In genomic region chr1:247494746-247495145, GRCh38 we compare ENCODE assay signal across 18 cellular contexts. TPM values are rescaled to one million over a fixed set of nuclear protein-coding genes. Genes with fewer than 3 reads are reported as not detected.
DNase-seq lines count a peak whose midpoint lies in the region; ATAC-seq, FAIRE-seq and TF ChIP-seq lines count a peak whose summit lies in the region.
"Had no signal": no experiment of that assay in that cellular context is flagged by ENCODE, and none has a peak within 500 bp of the region (broad histone marks: within the 10 kb centered on the region; RNA-seq: fewer than 3 reads in every experiment).

No MANE protein-coding gene starts in this region.

- H3K27me3 ChIP-seq in K562 (ENCODE audit: control insufficient read depth in 2 of 2, insufficient read depth in 2 of 2, low read length in 2 of 2) (peaks cover 0 to 8% of the 10 kb centered on the region in 2 experiments; a peak in 4 of 5 replicates), A673 (replicated peaks; ENCODE audit: insufficient read depth, low read depth, low read length, poor library complexity) (peaks cover 75% of the 10 kb centered on the region)
- H3K27me3 ChIP-seq: cardiac muscle cell had no signal

- POLR2A ChIA-PET in K562 (lab: Yijun Ruan, JAX) (no interaction called here), A673 (lab: Charles Lee; ENCODE audit: low non-redundant PET) (no interaction called here)
- POLR2A ChIA-PET in activated CD4-positive, alpha-beta memory T cell treated with anti-CD3 and anti-CD28 coated beads for 36 hours (lab: Charles Lee) = no interaction called here

- peaks cover 22% of the 10 kb centered on the region for H3K27me3 Mint-ChIP-seq in activated CD4-positive, alpha-beta memory T cell treated with anti-CD3 and anti-CD28 coated beads for 36 hours
- H3K27me3 Mint-ChIP-seq in mesothelial cell of epicardium (ENCODE audit: low read depth) = peaks cover 31% of the 10 kb centered on the region

- no peak overlapping the region for H2AFZ ChIP-seq in K562 (ENCODE audit: low read depth, low read length)

- H3K36me3 ChIP-seq in K562 (ENCODE audit: control insufficient read depth, insufficient read depth, low read length) (no peaks in the 10 kb centered on the region), A673 (ENCODE audit: insufficient read depth, low read length, poor library complexity, severe bottlenecking) (no peaks in the 10 kb centered on the region)
- H3K36me3 ChIP-seq: cardiac muscle cell, tibial nerve, WERI-Rb-1 had no signal

- no peaks in the 10 kb centered on the region for H3K4me1 ChIP-seq in K562 (replicated peaks in 1 of 2; ENCODE audit: control insufficient read depth in 2 of 2, insufficient read depth in 2 of 2, low read length in 2 of 2)
- H3K4me1 ChIP-seq in A673 (ENCODE audit: insufficient read depth, low read length, poor library complexity, severe bottlenecking) = no peaks in the 10 kb centered on the region
- H3K4me1 ChIP-seq: tibial nerve had no signal

- H3K79me2 ChIP-seq in K562 (ENCODE audit: control insufficient read depth, insufficient read depth, low read length) = no peaks in the 10 kb centered on the region

- no peak overlapping the region for H3K4me2 ChIP-seq in K562 (ENCODE audit: insufficient read depth, low read length)

- no peak for FAIRE-seq in K562 (lab: Jason Lieb, UNC)
- FAIRE-seq: keratinocyte had no signal

- TF ChIP-seq RAD21 in K562 (CRISPR knock-in tag; conservative IDR thresholded peaks at IDR 0.05 in 1 of 2, IDR thresholded peaks at IDR 0.05 in 1 of 2) = no peak

- no peak overlapping the region for H3K27ac Mint-ChIP-seq in activated CD4-positive, alpha-beta memory T cell treated with anti-CD3 and anti-CD28 coated beads for 36 hours
- H3K27ac Mint-ChIP-seq in mesothelial cell of epicardium = no peak overlapping the region
- H3K27ac Mint-ChIP-seq: activated naive CD4-positive, alpha-beta T cell treated with anti-CD3 and anti-CD28 coated beads, Interleukin-2, amount 50 U/mL, for 24 hours had no signal

- CTCF ChIA-PET in K562 (lab: Yijun Ruan, JAX; ENCODE audit: low intra/inter-chr PET ratio) (interaction anchor here (0.6 kb wide), 1 partner anchor 35 kb away, joined by 3 read pairs; no protein-coding TSS in a partner anchor), A673 (lab: Charles Lee) (no interaction called here)
- CTCF ChIA-PET in activated CD4-positive, alpha-beta memory T cell treated with anti-CD3 and anti-CD28 coated beads for 36 hours (lab: Charles Lee) = interaction anchor here (1.6 kb wide), 1 partner anchor 104 kb away, joined by 3 read pairs; no protein-coding TSS in a partner anchor

- no peak overlapping the region for H3K27ac ChIP-seq in K562 (ENCODE audit: extremely low read depth, low read depth, low read length)
- no peak overlapping the region for H3K27ac ChIP-seq in A673 (ENCODE audit: low read depth, low read length, poor library complexity, severe bottlenecking)
- H3K27ac ChIP-seq: cardiac muscle cell, tibial nerve, WERI-Rb-1 had no signal

- no peaks in the 10 kb centered on the region for H3K9me3 Mint-ChIP-seq in activated CD4-positive, alpha-beta memory T cell treated with anti-CD3 and anti-CD28 coated beads for 36 hours
- H3K9me3 Mint-ChIP-seq in mesothelial cell of epicardium = no peaks in the 10 kb centered on the region
- H3K9me3 Mint-ChIP-seq: activated naive CD4-positive, alpha-beta T cell treated with anti-CD3 and anti-CD28 coated beads, Interleukin-2, amount 50 U/mL, for 24 hours had no signal

- H3K4me1 Mint-ChIP-seq in activated CD4-positive, alpha-beta memory T cell treated with anti-CD3 and anti-CD28 coated beads for 36 hours (ENCODE audit: low read depth) = no peaks in the 10 kb centered on the region
- peaks cover 38% of the 10 kb centered on the region for H3K4me1 Mint-ChIP-seq in mesothelial cell of epicardium
- H3K4me1 Mint-ChIP-seq: activated naive CD4-positive, alpha-beta T cell treated with anti-CD3 and anti-CD28 coated beads, Interleukin-2, amount 50 U/mL, for 24 hours had no signal

- TF ChIP-seq POLR2A in NB4 (IDR thresholded peaks at IDR 0.05; ENCODE audit: extremely low read depth, insufficient read length) (no peak), K562 (conservative IDR thresholded peaks at IDR 0.05) (no peak)

- no peak for TF ChIP-seq CTCF in NB4 (IDR thresholded peaks at IDR 0.05; ENCODE audit: low read depth, low read length)
- TF ChIP-seq CTCF in K562 (IDR thresholded peaks at IDR 0.05 in 2 of 3, conservative IDR thresholded peaks at IDR 0.05 in 1 of 3; ENCODE audit: insufficient read depth in 2 of 3, low read depth in 1 of 3, low read length in 3 of 3) = no peak
- TF ChIP-seq CTCF in A673 (conservative IDR thresholded peaks at IDR 0.05; ENCODE audit: low read depth, low read length) = no peak
- no peak for TF ChIP-seq CTCF in mesothelial cell of epicardium (IDR thresholded peaks at IDR 0.05; ENCODE audit: unreplicated experiment)

- H3K9me3 ChIP-seq in K562 (replicated peaks; ENCODE audit: control insufficient read depth, insufficient read depth, low read depth, low read length) = no peaks in the 10 kb centered on the region
- no peaks in the 10 kb centered on the region for H3K9me3 ChIP-seq in A673 (ENCODE audit: low read depth, low read length, poor library complexity, severe bottlenecking)
- H3K9me3 ChIP-seq: tibial nerve had no signal

- no peak overlapping the region for H3K4me3 ChIP-seq in NB4 (ENCODE audit: low read depth, low read length)
- no peak overlapping the region for H3K4me3 ChIP-seq in K562
- H3K4me3 ChIP-seq in A673 (ENCODE audit: low read depth, low read length, poor library complexity, severe bottlenecking) = no peak overlapping the region
- H3K4me3 ChIP-seq: cardiac muscle cell, tibial nerve had no signal

- in situ Hi-C loops in K562 (cut with MboI) = no loop called here

- H3K4me3 Mint-ChIP-seq in activated CD4-positive, alpha-beta memory T cell treated with anti-CD3 and anti-CD28 coated beads for 36 hours = no peak overlapping the region
- no peak overlapping the region for H3K4me3 Mint-ChIP-seq in mesothelial cell of epicardium
- H3K4me3 Mint-ChIP-seq: activated naive CD4-positive, alpha-beta T cell treated with anti-CD3 and anti-CD28 coated beads, Interleukin-2, amount 50 U/mL, for 24 hours had no signal

- H4K20me1 ChIP-seq in K562 (replicated peaks; ENCODE audit: control insufficient read depth, insufficient read depth, low read length) = no peaks in the 10 kb centered on the region

- no peaks in the 10 kb centered on the region for H3K36me3 Mint-ChIP-seq in activated CD4-positive, alpha-beta memory T cell treated with anti-CD3 and anti-CD28 coated beads for 36 hours
- no peaks in the 10 kb centered on the region for H3K36me3 Mint-ChIP-seq in mesothelial cell of epicardium
- H3K36me3 Mint-ChIP-seq: activated naive CD4-positive, alpha-beta T cell treated with anti-CD3 and anti-CD28 coated beads, Interleukin-2, amount 50 U/mL, for 24 hours had no signal

- TF ChIP-seq EP300 in K562 (IDR thresholded peaks at IDR 0.05; ENCODE audit: low read length) = no peak

- DNase-seq in GDM1 (lab: John Stamatoyannopoulos, UW) (peak; percentile 5), NB4 (ENCODE audit: low read depth) (peak; percentile 85), K562 (ENCODE audit: extremely low read depth in 1 of 4, low spot score in 3 of 4) (peak in 1 of 4 experiments; percentile 6), A673 (ENCODE audit: low spot score) (no peak), NCI-H446 treated with DMSO at 0.1 percent for 48 hours (lab: John Stamatoyannopoulos, UW) (no peak), mesothelial cell of epicardium (ENCODE audit: low spot score in 2 of 2, unreplicated experiment in 2 of 2) (no peak)
- no peak for DNase-seq in activated CD4-positive, alpha-beta memory T cell treated with anti-CD3 and anti-CD28 coated beads for 36 hours
- DNase-seq: NCI-H1930; stimulated activated CD4-positive, alpha-beta T cell treated with anti-CD3 and anti-CD28 coated beads, Interleukin-1b, Interleukin-23, amount 100 ng/mL, for 48 hours; WERI-Rb-1 had no signal

- BruUV-seq in K562 (replicated peaks; lab: Mats Ljungman, UMichigan) = no TSS peak
- BruUV-seq in A673 (replicated peaks; lab: Mats Ljungman, UMichigan) = no TSS peak

- intact Hi-C loops in K562 (cut with micrococcal nuclease) = no loop called here
- intact Hi-C loops in activated CD4-positive, alpha-beta memory T cell treated with anti-CD3 and anti-CD28 coated beads for 36 hours (cut with micrococcal nuclease) = no loop called here
- intact Hi-C loops in A673 (cut with micrococcal nuclease; ENCODE audit: unreplicated experiment) = no loop called here

- H3K9me1 ChIP-seq in K562 (ENCODE audit: control insufficient read depth, insufficient read depth, low read length) = no peaks in the 10 kb centered on the region

- 0% methylated on average over 2 of the region's 2 CpGs for WGBS in K562 (ENCODE audit: insufficient coverage, low coverage, missing lambda C conversion rate)

- H3K9ac ChIP-seq in K562 (ENCODE audit: insufficient read depth in 1 of 2, low read depth in 2 of 2, low read length in 2 of 2) = no peak overlapping the region

- ATAC-seq in HG02938 (IDR thresholded peaks at IDR 0.05; ENCODE audit: unreplicated experiment) (peak; percentile 66), K562 (no peak)
- ATAC-seq: HCT116 had no signal

RNA-seq across cellular contexts. Expression of gene OR2B11, which starts 36.8 kb away (rescaled TPM):
- total RNA-seq in K562 (2011; cell fraction: chromatin; rRNA removed; ENCODE audit: low replicate concordance) = not detected in 2 replicates
- total RNA-seq in K562 (2011; cell fraction: nucleolus; rRNA removed) = not detected in 2 replicates
- not detected in 2 replicates for total RNA-seq in K562 (2011; cell fraction: nucleoplasm; rRNA removed)
- not detected in 2 replicates for total RNA-seq in K562 (2014; rRNA removed)
- total RNA-seq in K562 (2014; rRNA removed; fragmentation: Illumina TruSeq; extraction: Trizol) = not detected in 2 replicates
- not detected in 2 replicates for total RNA-seq in K562 (2015; rRNA removed; fragmentation: Illumina TruSeq; extraction: Trizol)
- total RNA-seq in K562 (2021) = not detected in 2 replicates
- polyA plus RNA-seq in K562 (2011; rRNA removed) = not detected in 2 replicates
- polyA plus RNA-seq in K562 (2011; cell fraction: cytosol; rRNA removed) = not detected in 2 replicates
- polyA plus RNA-seq in K562 (2011; cell fraction: nucleus; rRNA removed) = not detected in 2 replicates
- not detected in 2 replicates for polyA plus RNA-seq in K562 (2012)
- polyA plus RNA-seq in K562 (2014; fragmentation: Illumina TruSeq; extraction: Trizol) = not detected in 2 replicates
- polyA plus RNA-seq in K562 (2014; fragmentation: Nextera tagmentation; extraction: Ambion mirVana) = not detected
- not detected in 2 replicates for polyA plus RNA-seq in K562 (2014; rRNA removed)
- not detected in 2 replicates for polyA minus RNA-seq in K562 (2011; rRNA and poly(A)+ RNA removed)
- polyA minus RNA-seq in K562 (2011; cell fraction: cytosol; rRNA and poly(A)+ RNA removed) = not detected in 2 replicates
- not detected in 2 replicates for polyA minus RNA-seq in K562 (2011; cell fraction: nucleus; rRNA and poly(A)+ RNA removed)
- not detected for total RNA-seq in activated CD4-positive, alpha-beta memory T cell treated with anti-CD3 and anti-CD28 coated beads for 36 hours
- not detected in 2 replicates for total RNA-seq in A673 (2021)
- not detected in 3 replicates for total RNA-seq in mesothelial cell of epicardium
- total RNA-seq: cardiac muscle cell, pulmonary artery endothelial cell, SK-MEL-5, tibial nerve had no signal
- polyA plus RNA-seq: cardiac muscle cell, keratinocyte had no signal

RNA-seq across cellular contexts. Expression of gene OR2C3, which starts 41.5 kb away (rescaled TPM):
- 0.25 TPM in 1 of 2 replicates, not detected in the other for total RNA-seq in K562 (2011; cell fraction: chromatin; rRNA removed; ENCODE audit: low replicate concordance)
- under 0.01 TPM in 1 of 2 replicates, not detected in the other for total RNA-seq in K562 (2011; cell fraction: nucleolus; rRNA removed)
- 0.07 and 0.15 TPM in 2 replicates for total RNA-seq in K562 (2011; cell fraction: nucleoplasm; rRNA removed)
- 0.04 TPM in 1 of 2 replicates, not detected in the other for total RNA-seq in K562 (2014; rRNA removed)
- not detected in 2 replicates for total RNA-seq in K562 (2014; rRNA removed; fragmentation: Illumina TruSeq; extraction: Trizol)
- total RNA-seq in K562 (2015; rRNA removed; fragmentation: Illumina TruSeq; extraction: Trizol) = 0.04 TPM in 2 replicates
- 0.02 TPM in 1 of 2 replicates, not detected in the other for total RNA-seq in K562 (2021)
- 0.01 and 0.03 TPM in 2 replicates for polyA plus RNA-seq in K562 (2011; rRNA removed)
- under 0.01 and 0.01 TPM in 2 replicates for polyA plus RNA-seq in K562 (2011; cell fraction: cytosol; rRNA removed)
- 0.03 and 0.06 TPM in 2 replicates for polyA plus RNA-seq in K562 (2011; cell fraction: nucleus; rRNA removed)
- 0.05 and 0.11 TPM in 2 replicates for polyA plus RNA-seq in K562 (2012)
- 0.03 TPM in 1 of 2 replicates, not detected in the other for polyA plus RNA-seq in K562 (2014; fragmentation: Illumina TruSeq; extraction: Trizol)
- under 1 TPM in 1 of 2 experiments, not detected in 1; under 0.01 TPM for polyA plus RNA-seq in K562 (2014; fragmentation: Nextera tagmentation; extraction: Ambion mirVana)
- polyA plus RNA-seq in K562 (2014; rRNA removed) = 0.05 TPM in 1 of 2 replicates, not detected in the other
- 0.04 and 0.06 TPM in 2 replicates for polyA minus RNA-seq in K562 (2011; rRNA and poly(A)+ RNA removed)
- polyA minus RNA-seq in K562 (2011; cell fraction: cytosol; rRNA and poly(A)+ RNA removed) = not detected in 2 replicates
- polyA minus RNA-seq in K562 (2011; cell fraction: nucleus; rRNA and poly(A)+ RNA removed) = 0.11 TPM in 1 of 2 replicates, not detected in the other
- not detected for total RNA-seq in activated CD4-positive, alpha-beta memory T cell treated with anti-CD3 and anti-CD28 coated beads for 36 hours
- not detected in 2 replicates for total RNA-seq in A673 (2021)
- not detected in 3 replicates for total RNA-seq in mesothelial cell of epicardium
- total RNA-seq: cardiac muscle cell, pulmonary artery endothelial cell had no signal
- polyA plus RNA-seq: cardiac muscle cell, keratinocyte had no signal

RNA-seq across cellular contexts. Expression of gene GCSAML, which starts 54.2 kb away (rescaled TPM):
- total RNA-seq in K562 (2011; cell fraction: chromatin; rRNA removed; ENCODE audit: low replicate concordance) = not detected in 2 replicates
- not detected in 2 replicates for total RNA-seq in K562 (2011; cell fraction: nucleolus; rRNA removed)
- not detected in 2 replicates for total RNA-seq in K562 (2011; cell fraction: nucleoplasm; rRNA removed)
- total RNA-seq in K562 (2014; rRNA removed) (not detected in 2 replicates), K562 (2014; rRNA removed; fragmentation: Illumina TruSeq; extraction: Trizol) (not detected in 2 replicates), K562 (2015; rRNA removed; fragmentation: Illumina TruSeq; extraction: Trizol) (not detected in 2 replicates), K562 (2021) (not detected in 2 replicates), A673 (2021) (not detected in 2 replicates), mesothelial cell of epicardium (not detected in 3 replicates)
- polyA plus RNA-seq in K562 (2011; rRNA removed) (0.01 TPM in 1 of 2 replicates, not detected in the other), K562 (2014; fragmentation: Illumina TruSeq; extraction: Trizol) (not detected in 2 replicates), K562 (2014; fragmentation: Nextera tagmentation; extraction: Ambion mirVana) (not detected), K562 (2014; rRNA removed) (not detected in 2 replicates)
- not detected in 2 replicates for polyA plus RNA-seq in K562 (2011; cell fraction: cytosol; rRNA removed)
- polyA plus RNA-seq in K562 (2011; cell fraction: nucleus; rRNA removed) = not detected in 2 replicates
- polyA plus RNA-seq in K562 (2012) = 0.21 TPM in 1 of 2 replicates, not detected in the other
- not detected in 2 replicates for polyA minus RNA-seq in K562 (2011; rRNA and poly(A)+ RNA removed)
- polyA minus RNA-seq in K562 (2011; cell fraction: cytosol; rRNA and poly(A)+ RNA removed) = not detected in 2 replicates
- not detected in 2 replicates for polyA minus RNA-seq in K562 (2011; cell fraction: nucleus; rRNA and poly(A)+ RNA removed)
- not detected for total RNA-seq in activated CD4-positive, alpha-beta memory T cell treated with anti-CD3 and anti-CD28 coated beads for 36 hours
- total RNA-seq: cardiac muscle cell, pulmonary artery endothelial cell had no signal
- polyA plus RNA-seq: cardiac muscle cell, keratinocyte had no signal

Comparison
In these comparisons a context has a peak if more than half of its experiments do, and no peak if none do; other contexts are left out.
1. DNase-seq: peak in GDM1 (single experiment) and NB4 (single experiment); none in activated CD4-positive, alpha-beta memory T cell treated with anti-CD3 and anti-CD28 coated beads for 36 hours (single experiment), A673 (single experiment), NCI-H446 treated with DMSO at 0.1 percent for 48 hours (single experiment) and mesothelial cell of epicardium (0 of 2).